Comparison of ENCODE assay signal across 14 cellular contexts in genomic region chr5:19903611-19904010, GRCh38.
"Had no signal": no experiment of that assay in that cellular context is flagged by ENCODE, and none has a peak within 500 bp of the region (broad histone marks: within the 10 kb centered on the region; RNA-seq: fewer than 3 reads in every experiment).

No MANE protein-coding gene starts in this region.

- H3K27ac ChIP-seq: esophagus squamous epithelium, hepatocyte, neural progenitor cell, parathyroid adenoma, transverse colon had no signal

- H3K4me1 ChIP-seq: esophagus squamous epithelium, neural progenitor cell, parathyroid adenoma, transverse colon had no signal

- H3K9me3 ChIP-seq: esophagus squamous epithelium, transverse colon had no signal

- H3K9ac ChIP-seq: neural progenitor cell, parathyroid adenoma had no signal

- H2AFZ ChIP-seq: hepatocyte, neural progenitor cell, parathyroid adenoma had no signal

- H3K79me2 ChIP-seq: hepatocyte, parathyroid adenoma had no signal

- H3K36me3 ChIP-seq: esophagus squamous epithelium, neural progenitor cell, transverse colon had no signal

- DNase-seq: activated CD4-positive, CD25-positive, alpha-beta regulatory T cell; activated effector memory CD4-positive, alpha-beta T cell treated with Interleukin-2 at 50 U/mL for 16 hours; esophagus squamous epithelium; left ventricle myocardium superior; midbrain; retina; T-helper 2 cell; transverse colon had no signal

- H3K4me2 ChIP-seq: hepatocyte, neural progenitor cell, smooth muscle cell had no signal

- H3K4me3 ChIP-seq: esophagus squamous epithelium, hepatocyte, neural progenitor cell, smooth muscle cell, transverse colon had no signal

- H3K27me3 ChIP-seq: esophagus squamous epithelium, hepatocyte, neural progenitor cell, transverse colon had no signal

- ATAC-seq: activated naive CD4-positive, alpha-beta T cell treated with anti-CD3 and anti-CD28 coated beads, Interleukin-2, amount 50 U/mL, for 72 hours; left ventricle myocardium superior; stimulated activated memory B cell treated with anti-CD40 and anti-IgM and Interleukin-4, amounts not matched to agents 10 μg/mL and 1 μg/mL and 100 μg/mL, for 72 hours had no signal
